ENCODE assay signal across 25 cellular contexts in the genomic region with DNA sequence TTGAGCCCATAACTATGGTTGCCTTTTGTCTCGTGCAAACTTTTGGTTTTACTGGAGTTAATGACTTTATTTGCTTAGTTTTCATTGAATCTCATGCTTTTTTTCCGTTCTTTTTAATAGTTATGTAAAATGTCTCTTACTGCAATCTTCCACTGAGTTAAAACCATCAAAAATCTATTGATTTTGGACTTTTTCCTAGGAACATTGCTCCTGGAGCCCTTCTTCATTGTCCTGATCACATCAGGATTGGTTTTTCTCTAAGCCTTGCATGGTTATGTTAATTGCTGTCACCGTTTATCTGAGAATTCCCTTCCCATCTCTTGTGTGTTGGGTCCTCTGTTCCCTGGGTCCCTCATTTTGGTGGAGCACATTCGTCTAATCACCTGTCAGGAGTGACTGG.
A peak's percentile ranks its signal among the peaks of the same experiment; 100 is the strongest.
DNase-seq lines count a peak whose midpoint lies in the region; ATAC-seq, FAIRE-seq and TF ChIP-seq lines count a peak whose summit lies in the region.
"Had no signal": no experiment of that assay in that cellular context is flagged by ENCODE, and none has a peak within 500 bp of the region (broad histone marks: within the 10 kb centered on the region; RNA-seq: fewer than 3 reads in every experiment).

No MANE protein-coding gene starts in this region.

- H3K36me3 ChIP-seq in liver (ENCODE audit: control insufficient read depth in 4 of 4, insufficient read depth in 3 of 4, low read depth in 1 of 4, low read length in 3 of 4): no peaks in the 10 kb centered on the region
- H3K36me3 ChIP-seq in HepG2 (replicated peaks in 1 of 2; ENCODE audit: control insufficient read depth in 1 of 2, insufficient read depth in 2 of 2, low read length in 2 of 2): no peaks in the 10 kb centered on the region
- H3K36me3 ChIP-seq in right lobe of liver: no peaks in the 10 kb centered on the region
- H3K36me3 ChIP-seq: BLaER1 had no signal

- H3K27ac ChIP-seq in liver (ENCODE audit: low read depth in 1 of 2, low read length in 2 of 2) (peak overlapping the region; percentile 13 to 61), HepG2 (ENCODE audit: extremely low read length, insufficient read depth, low read length) (no peak overlapping the region), VCaP (peak overlapping the region; percentile 73), right lobe of liver (peak overlapping the region; percentile 7 to 91 (median 62))
- H3K27ac ChIP-seq: 22Rv1, BLaER1, C4-2B had no signal

- no peaks in the 10 kb centered on the region for H3K79me2 ChIP-seq in HepG2 (ENCODE audit: insufficient read depth, low read length)

- CTCF ChIA-PET in HepG2 (lab: Yijun Ruan, JAX; ENCODE audit: low intra/inter-chr PET ratio, low total read pairs): no interaction called here

- H3K4me3 Mint-ChIP-seq in activated T-cell treated with anti-CD3 and anti-CD28 coated beads, Interleukin-2, amount 50 U/mL, for 4 hours: no peak overlapping the region
- H3K4me3 Mint-ChIP-seq: B cell; CD4-positive, CD25-positive, alpha-beta regulatory T cell; CD8-positive, alpha-beta T cell; GM23338; H9; HFFc6 had no signal

- DNase-seq in HepG2 (ENCODE audit: low spot score): no peak
- no peak for DNase-seq in right lobe of liver
- no peak for DNase-seq in SIG-M5 treated with dmso at 0.1 percent for 504 hours (lab: John Stamatoyannopoulos, UW; ENCODE audit: unreplicated experiment)
- DNase-seq in NCI-H748 (lab: John Stamatoyannopoulos, UW; ENCODE audit: unreplicated experiment): no peak
- DNase-seq in activated T-cell treated with anti-CD3 and anti-CD28 coated beads, Interleukin-2, amount 50 U/mL, for 4 hours: no peak
- DNase-seq: CD4-positive, CD25-positive, alpha-beta regulatory T cell; CD8-positive, alpha-beta T cell; DMS 273 treated with DMSO at 0.1 percent for 48 hours; DMS79; EL; GF-D8; H9; HFFc6 had no signal

- no peak for TF ChIP-seq RAD21 in liver (IDR thresholded peaks at IDR 0.05)
- no peak for TF ChIP-seq RAD21 in HepG2 (CRISPR knock-in tag; IDR thresholded peaks at IDR 0.05)

- POLR2A ChIA-PET in HepG2 (lab: Yijun Ruan, JAX): no interaction called here

- peaks cover 4 to 31% (median 15%) of the 10 kb centered on the region in 4 donors for H3K4me1 ChIP-seq in liver (ENCODE audit: control insufficient read depth in 4 of 4, insufficient read depth in 4 of 4, low read length in 3 of 4)
- peaks cover 30% of the 10 kb centered on the region for H3K4me1 ChIP-seq in HepG2 (ENCODE audit: insufficient read depth, low read length)
- peaks cover 0 to 34% (median 15%) of the 10 kb centered on the region in 4 donors for H3K4me1 ChIP-seq in right lobe of liver
- H3K4me1 ChIP-seq: BLaER1 had no signal

- intact Hi-C loops in HepG2 (cut with micrococcal nuclease; ENCODE audit: unreplicated experiment): no loop called here
- intact Hi-C loops in right lobe of liver (cut with DNase I): no loop called here

- no peaks in the 10 kb centered on the region for H3K27me3 Mint-ChIP-seq in activated T-cell treated with anti-CD3 and anti-CD28 coated beads, Interleukin-2, amount 50 U/mL, for 4 hours (ENCODE audit: low read depth)
- H3K27me3 Mint-ChIP-seq: B cell had no signal

- no peaks in the 10 kb centered on the region for H3K9me3 Mint-ChIP-seq in activated T-cell treated with anti-CD3 and anti-CD28 coated beads, Interleukin-2, amount 50 U/mL, for 4 hours
- H3K9me3 Mint-ChIP-seq: CD8-positive, alpha-beta T cell; GM23338; H9; HFFc6 had no signal

- FAIRE-seq in HepG2 (lab: Jason Lieb, UNC): no peak
- FAIRE-seq: A204.1, D721Med, GM12891, GM18507 had no signal

- H3K4me1 Mint-ChIP-seq in activated T-cell treated with anti-CD3 and anti-CD28 coated beads, Interleukin-2, amount 50 U/mL, for 4 hours (ENCODE audit: low read depth): no peaks in the 10 kb centered on the region
- H3K4me1 Mint-ChIP-seq: B cell; CD4-positive, CD25-positive, alpha-beta regulatory T cell had no signal

- no peak for ATAC-seq in HepG2
- ATAC-seq in right lobe of liver: peak; percentile 42 to 70 (median 68)
- no peak for ATAC-seq in GM21390 (IDR thresholded peaks at IDR 0.05; ENCODE audit: unreplicated experiment)
- ATAC-seq in activated T-cell treated with anti-CD3 and anti-CD28 coated beads, Interleukin-2, amount 50 U/mL, for 4 hours: no peak
- ATAC-seq: CD8-positive, alpha-beta T cell; GM23338 had no signal

- no TSS peak for BruUV-seq in HepG2 (replicated peaks; lab: Mats Ljungman, UMichigan)

- WGBS in liver: 46% methylated on average over 4 of the region's 4 CpGs
- 61% methylated on average over 4 of the region's 4 CpGs for WGBS in HepG2 (ENCODE audit: low lambda C conversion rate)
- 38% methylated on average over 4 of the region's 4 CpGs for WGBS in right lobe of liver (ENCODE audit: insufficient coverage, low coverage, low lambda C conversion rate, missing lambda C conversion rate)

- no peak overlapping the region for H3K4me2 ChIP-seq in HepG2 (ENCODE audit: low read depth, low read length)
- H3K4me2 ChIP-seq: BLaER1, GM23338 had no signal

- H3K36me3 Mint-ChIP-seq in activated T-cell treated with anti-CD3 and anti-CD28 coated beads, Interleukin-2, amount 50 U/mL, for 4 hours (ENCODE audit: insufficient read depth): no peaks in the 10 kb centered on the region
- H3K36me3 Mint-ChIP-seq: CD4-positive, CD25-positive, alpha-beta regulatory T cell; CD8-positive, alpha-beta T cell had no signal

- TF ChIP-seq CTCF in liver (IDR thresholded peaks at IDR 0.05; ENCODE audit: low read depth, low read length, missing input control): no peak
- no peak for TF ChIP-seq CTCF in HepG2 (CRISPR knock-in tag; IDR thresholded peaks at IDR 0.05)
- no peak for TF ChIP-seq CTCF in VCaP (conservative IDR thresholded peaks at IDR 0.05)
- no peak for TF ChIP-seq CTCF in right lobe of liver (IDR thresholded peaks at IDR 0.05)

- H2AFZ ChIP-seq in HepG2 (ENCODE audit: low read length): no peak overlapping the region
- H2AFZ ChIP-seq: GM23338 had no signal

- no peak overlapping the region for H3K9ac ChIP-seq in liver (ENCODE audit: low read depth in 1 of 2, low read length in 2 of 2)
- no peak overlapping the region for H3K9ac ChIP-seq in HepG2 (ENCODE audit: insufficient read depth, low read depth, low read length)
- H3K9ac ChIP-seq: BLaER1 had no signal

- TF ChIP-seq EP300 in HepG2 (IDR thresholded peaks at IDR 0.05; ENCODE audit: low read depth in 2 of 2, low read length in 2 of 2) (no peak), HepG2 (CRISPR knock-in tag; IDR thresholded peaks at IDR 0.05; ENCODE audit: borderline replicate concordance) (no peak)

- TF ChIP-seq POLR2A in HepG2 (IDR thresholded peaks at IDR 0.05; ENCODE audit: insufficient read depth in 1 of 2, low read depth in 2 of 2, low read length in 2 of 2): no peak
- no peak for TF ChIP-seq POLR2A in right lobe of liver (IDR thresholded peaks at IDR 0.05)

- no peaks in the 10 kb centered on the region for H4K20me1 ChIP-seq in HepG2 (ENCODE audit: insufficient read depth, low read length)
- H4K20me1 ChIP-seq: BLaER1 had no signal

- H3K9me3 ChIP-seq in liver (ENCODE audit: control insufficient read depth in 4 of 4, low read length in 3 of 4) (no peaks in the 10 kb centered on the region), HepG2 (ENCODE audit: low read length) (peaks cover 39% of the 10 kb centered on the region), right lobe of liver (no peaks in the 10 kb centered on the region)
- H3K9me3 ChIP-seq: BLaER1 had no signal

- H3K4me3 ChIP-seq in liver (ENCODE audit: low read depth in 1 of 3, low read length in 3 of 3): no peak overlapping the region
- H3K4me3 ChIP-seq in HepG2 (replicated peaks in 1 of 3; ENCODE audit: insufficient read depth in 1 of 3, low read depth in 2 of 3, low read length in 3 of 3): no peak overlapping the region
- H3K4me3 ChIP-seq in right lobe of liver: peak overlapping the region in 1 of 3 donors; percentile 31
- H3K4me3 ChIP-seq: BLaER1, GM23338 had no signal

- in situ Hi-C loops in HepG2 (cut with HindIII; ENCODE audit: extremely low pct_ligation_motif_present, low pct_unique_long_range_greater_than_20kb): no loop called here

- H3K27me3 ChIP-seq in liver (ENCODE audit: control insufficient read depth in 4 of 4, insufficient read depth in 4 of 4, low read length in 3 of 4): no peaks in the 10 kb centered on the region
- no peaks in the 10 kb centered on the region for H3K27me3 ChIP-seq in HepG2 (ENCODE audit: control insufficient read depth in 1 of 2, insufficient read depth in 2 of 2, low read length in 2 of 2)
- H3K27me3 ChIP-seq in right lobe of liver: no peaks in the 10 kb centered on the region
- H3K27me3 ChIP-seq: BLaER1 had no signal

TF ChIP-seq in liver, 16 proteins besides CTCF, POLR2A, EP300 and RAD21 (continues in another document):
- TF ChIP-seq FOXA1 (IDR thresholded peaks at IDR 0.05) (no peak), HNF4A (conservative IDR thresholded peaks at IDR 0.05) (peak in 1 of 2 donors; percentile 31), TAF1 (conservative IDR thresholded peaks at IDR 0.05) (peak; percentile 1), YY1 (IDR thresholded peaks at IDR 0.05) (peak; percentile 36), SP1 (IDR thresholded peaks at IDR 0.05) (no peak), EGR1 (IDR thresholded peaks at IDR 0.05; ENCODE audit: low read depth in 2 of 2) (no peak), RXRA (IDR thresholded peaks at IDR 0.05) (peak in 1 of 2 donors; percentile 11)
- TF ChIP-seq, protein P1, sequence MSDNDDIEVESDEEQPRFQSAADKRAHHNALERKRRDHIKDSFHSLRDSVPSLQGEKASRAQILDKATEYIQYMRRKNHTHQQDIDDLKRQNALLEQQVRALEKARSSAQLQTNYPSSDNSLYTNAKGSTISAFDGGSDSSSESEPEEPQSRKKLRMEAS (IDR thresholded peaks at IDR 0.05): no peak
- TF ChIP-seq, protein P2, sequence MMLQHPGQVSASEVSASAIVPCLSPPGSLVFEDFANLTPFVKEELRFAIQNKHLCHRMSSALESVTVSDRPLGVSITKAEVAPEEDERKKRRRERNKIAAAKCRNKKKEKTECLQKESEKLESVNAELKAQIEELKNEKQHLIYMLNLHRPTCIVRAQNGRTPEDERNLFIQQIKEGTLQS (IDR thresholded peaks at IDR 0.05): no peak

TF ChIP-seq in HepG2, 621 proteins besides CTCF, POLR2A, EP300 and RAD21:
- TF ChIP-seq ZNF432 (CRISPR knock-in tag; IDR thresholded peaks at IDR 0.05; ENCODE audit: borderline replicate concordance): no peak
- no peak for TF ChIP-seq YY1 (IDR thresholded peaks at IDR 0.05; ENCODE audit: insufficient read depth, insufficient replicate concordance, low read depth, low read length)
- no peak for TF ChIP-seq ZNF296 (CRISPR knock-in tag; conservative IDR thresholded peaks at IDR 0.05)
- no peak for TF ChIP-seq RFX3 (CRISPR knock-in tag; IDR thresholded peaks at IDR 0.05)
- no peak for TF ChIP-seq MIER2 (CRISPR knock-in tag; IDR thresholded peaks at IDR 0.05)
- no peak for TF ChIP-seq PHF8 (CRISPR knock-in tag; IDR thresholded peaks at IDR 0.05)
- no peak for TF ChIP-seq SMARCC2 (IDR thresholded peaks at IDR 0.05)
TF ChIP-seq in HepG2: peak in this region for 0.

Comparison
In these comparisons a context has a peak if more than half of its experiments do, and no peak if none do; other contexts are left out.
1. ATAC-seq: peak in right lobe of liver (4 of 4); none in HepG2 (single experiment), GM21390 (single experiment) and activated T-cell treated with anti-CD3 and anti-CD28 coated beads, Interleukin-2, amount 50 U/mL, for 4 hours (0 of 2).